In genomic region chr10:75210193-75211006, GRCh38 we compare ENCODE assay signal across 8 cellular contexts. TPM values are rescaled to one million over a fixed set of nuclear protein-coding genes. Genes with fewer than 3 reads are reported as not detected.
DNase-seq lines count a peak whose midpoint lies in the region; ATAC-seq, FAIRE-seq and TF ChIP-seq lines count a peak whose summit lies in the region.

Gene VDAC2, plus strand, starts transcription at chr10:75210796. Its CDS starts 363 bp downstream, at chr10:75211159.

- H3K9me3 ChIP-seq in adrenal gland (replicated peaks in 1 of 3) = no peaks in the 10 kb centered on the region
- no peaks in the 10 kb centered on the region for H3K9me3 ChIP-seq in psoas muscle

- TF ChIP-seq CTCF in adrenal gland (IDR thresholded peaks at IDR 0.05) = peak in 1 of 6 experiments; percentile 24
- TF ChIP-seq CTCF in psoas muscle (IDR thresholded peaks at IDR 0.05) = no peak

- H3K36me3 ChIP-seq in adrenal gland (replicated peaks in 1 of 2) = peaks cover 0 to 28% of the 10 kb centered on the region in 2 donors
- H3K36me3 ChIP-seq in psoas muscle (ENCODE audit: insufficient read depth in 1 of 2, low read depth in 1 of 2) = peaks cover 3 to 38% of the 10 kb centered on the region in 2 donors
- H3K36me3 ChIP-seq in urinary bladder (ENCODE audit: insufficient read depth) = peaks cover 7% of the 10 kb centered on the region

- ATAC-seq in HG02642 (IDR thresholded peaks at IDR 0.05; ENCODE audit: poor library complexity, unreplicated experiment) (peak; percentile 91), left cardiac atrium (peak; percentile 98 to 99), psoas muscle (peak; percentile 94 to 97 (median 95))

- peak; percentile 99 for FAIRE-seq in GM12891 (lab: Jason Lieb, UNC)

- WGBS in adrenal gland, 4 donors = 0% methylated on average over 1 to 84 of the region's 84 CpGs
- 0 to 1% (median 0%) methylated on average over 40 to 84 of the region's 84 CpGs for WGBS in psoas muscle, 3 donors
- under 1% methylated on average over 84 of the region's 84 CpGs for WGBS in urinary bladder

- H3K4me3 ChIP-seq in adrenal gland (peak within 1 kb of the TSS; percentile 67 to 99 (median 84)), psoas muscle (peak within 1 kb of the TSS; percentile 97), urinary bladder (ENCODE audit: low read depth, low read length) (peak within 1 kb of the TSS; percentile 95)

- H3K27me3 ChIP-seq in adrenal gland (no peaks in the 10 kb centered on the region), psoas muscle (ENCODE audit: insufficient read depth in 3 of 3, low read length in 2 of 3) (no peaks in the 10 kb centered on the region)

- DNase-seq in GM12891 (ENCODE audit: insufficient read length, low spot score) (peak; percentile 87), NCI-H1105 (lab: John Stamatoyannopoulos, UW) (peak; percentile 74), T-helper 1 cell (peak; percentile 89 to 95 (median 91)), adrenal gland (peak; percentile 90 to 96 (median 92)), left cardiac atrium (peak; percentile 91), psoas muscle (peak; percentile 92 to 97)

- TF ChIP-seq POLR2A in GM12891 (IDR thresholded peaks at IDR 0.05; ENCODE audit: low read depth, low read length) (peak; percentile 53), adrenal gland (IDR thresholded peaks at IDR 0.05) (peak; percentile 88 to 95)

- intact Hi-C loops in adrenal gland (cut with DNase I) = no loop called here
- intact Hi-C loops in left cardiac atrium (cut with DNase I) = no loop called here
- intact Hi-C loops in psoas muscle (cut with DNase I) = loop anchor here (2.0 to 5.0 kb wide), 2 partner anchors 98 to 100 kb away; partner anchors contain the start of gene SAMD8 (in 2 of the 2)

- H3K27ac ChIP-seq in adrenal gland (peak within 1 kb of the TSS; percentile 95 to 99 (median 98)), psoas muscle (peak within 1 kb of the TSS; percentile 100), urinary bladder (ENCODE audit: low read depth) (peak within 1 kb of the TSS; percentile 99)

- H3K4me1 ChIP-seq in adrenal gland (replicated peaks in 1 of 2) (peaks cover 19 to 33% of the 10 kb centered on the region in 2 donors), psoas muscle (peaks cover 55% of the 10 kb centered on the region), urinary bladder (ENCODE audit: insufficient read depth) (no peaks in the 10 kb centered on the region)

TF ChIP-seq in GM12891, 5 proteins besides CTCF, POLR2A, EP300 and RAD21:
- peak; percentile 76 for TF ChIP-seq TAF1 (IDR thresholded peaks at IDR 0.05; ENCODE audit: low read depth, low read length)
- TF ChIP-seq SPI1 (IDR thresholded peaks at IDR 0.05; ENCODE audit: low read depth, low read length) = no peak
- TF ChIP-seq POU2F2 (IDR thresholded peaks at IDR 0.05; ENCODE audit: low read depth, low read length) = 0 out of 2 replicates have a peak, but pooled peaks have one; percentile 22
- peak; percentile 32 for TF ChIP-seq PAX5 (IDR thresholded peaks at IDR 0.05; ENCODE audit: insufficient read depth, low read length, severe bottlenecking)
- TF ChIP-seq POLR2AphosphoS5 (IDR thresholded peaks at IDR 0.05; ENCODE audit: low read depth, low read length) = peak; percentile 19

RNA-seq across cellular contexts. Expression of gene VDAC2, which starts in this region (rescaled TPM):
- polyA plus RNA-seq in GM12891 (2012; ENCODE audit: low read depth, missing spikeins) = 176 TPM
- total RNA-seq in adrenal gland (100 to 1,000 TPM; 139 to 271 (median 197) TPM), left cardiac atrium (100 to 1,000 TPM; 313 to 428 TPM), psoas muscle (100 to 1,000 TPM; 314 to 546 (median 399) TPM), urinary bladder (127 TPM)
- polyA plus RNA-seq in adrenal gland (100 to 1,000 TPM in 2 of 3 donors, 10 to 100 TPM in 1; 83.2 to 297 (median 115) TPM), psoas muscle (100 to 1,000 TPM; 391 to 770 (median 432) TPM), urinary bladder (209 TPM)

Comparison
In these comparisons a context has a peak if more than half of its experiments do, and no peak if none do; other contexts are left out.
1. Peak in every context shown above with its lines: DNase-seq, ATAC-seq, H3K4me3 ChIP-seq and H3K27ac ChIP-seq.
2. intact Hi-C loops: an anchor here in psoas muscle (2.0 to 5.0 kb wide); none called in adrenal gland and left cardiac atrium.